8 cellular contexts compared by ENCODE assay signal in the genomic region with DNA sequence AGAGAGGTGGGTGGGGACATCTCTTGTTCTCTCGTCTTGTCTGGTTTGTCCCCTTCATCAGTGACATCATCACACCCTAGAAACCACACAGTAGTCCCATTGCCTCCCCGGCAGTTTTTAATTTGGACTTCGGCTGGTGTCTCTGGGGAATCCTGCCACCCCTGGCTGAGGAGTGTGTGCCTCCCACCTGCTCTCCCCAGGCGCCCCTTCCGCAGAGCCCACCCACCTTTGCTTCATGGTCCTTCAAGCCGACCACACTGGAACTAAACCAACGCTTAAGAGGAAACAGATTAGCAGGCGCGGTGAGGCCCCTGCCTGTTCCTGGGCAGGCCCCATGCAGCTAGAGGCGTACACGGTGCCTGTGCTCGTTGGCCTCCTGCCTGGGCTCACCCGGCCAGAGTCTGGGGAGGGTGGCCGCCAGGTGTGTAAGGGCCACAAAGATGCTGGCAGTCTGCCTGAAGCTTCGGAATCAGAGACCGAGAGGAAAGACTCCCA.
DNase-seq lines count a peak whose midpoint lies in the region; ATAC-seq lines count a peak whose summit lies in the region.

No MANE protein-coding gene starts in this region.

- intact Hi-C loops in activated CD4-positive, alpha-beta T cell treated with anti-CD3 and anti-CD28 coated beads, Interleukin-2, amount 10 ng/mL, durations not matched to agents 24 days and 14 days (cut with micrococcal nuclease), result loop anchor here (2.0 to 10.0 kb wide), 3 partner anchors 75 to 278 kb away; no protein-coding TSS in a partner anchor

- no peaks in the 10 kb centered on the region for H3K27me3 Mint-ChIP-seq in activated CD4-positive, alpha-beta T cell treated with anti-CD3 and anti-CD28 coated beads, Interleukin-2, amount 10 ng/mL, durations not matched to agents 24 days and 14 days

- peak; percentile 76 for DNase-seq in activated CD4-positive, alpha-beta T cell treated with anti-CD3 and anti-CD28 coated beads, Interleukin-2, amount 10 ng/mL, durations not matched to agents 24 days and 14 days
- DNase-seq in mucosa of gallbladder (ENCODE audit: low spot score) (peak; percentile 47), epidermal melanocyte (ENCODE audit: insufficient read length, low spot score) (no peak), GDM1 (lab: John Stamatoyannopoulos, UW) (no peak), NOMO-1 treated with dmso at 0.1 percent for 144 hours (lab: John Stamatoyannopoulos, UW; ENCODE audit: unreplicated experiment) (no peak), SW 1271 (lab: John Stamatoyannopoulos, UW) (no peak)

- H3K36me3 Mint-ChIP-seq in activated CD4-positive, alpha-beta T cell treated with anti-CD3 and anti-CD28 coated beads, Interleukin-2, amount 10 ng/mL, durations not matched to agents 24 days and 14 days (ENCODE audit: low read depth), result no peaks in the 10 kb centered on the region

- H3K4me1 Mint-ChIP-seq in activated CD4-positive, alpha-beta T cell treated with anti-CD3 and anti-CD28 coated beads, Interleukin-2, amount 10 ng/mL, durations not matched to agents 24 days and 14 days, result peaks cover 36% of the 10 kb centered on the region

- H3K9me3 Mint-ChIP-seq in activated CD4-positive, alpha-beta T cell treated with anti-CD3 and anti-CD28 coated beads, Interleukin-2, amount 10 ng/mL, durations not matched to agents 24 days and 14 days, result no peaks in the 10 kb centered on the region

- H3K27ac Mint-ChIP-seq in activated CD4-positive, alpha-beta T cell treated with anti-CD3 and anti-CD28 coated beads, Interleukin-2, amount 10 ng/mL, durations not matched to agents 24 days and 14 days, result peak overlapping the region; percentile 89

- ATAC-seq in GM18907 (IDR thresholded peaks at IDR 0.05; ENCODE audit: unreplicated experiment) (peak; percentile 72), HG03095 (IDR thresholded peaks at IDR 0.05; ENCODE audit: unreplicated experiment) (peak; percentile 67)

- H3K4me3 Mint-ChIP-seq in activated CD4-positive, alpha-beta T cell treated with anti-CD3 and anti-CD28 coated beads, Interleukin-2, amount 10 ng/mL, durations not matched to agents 24 days and 14 days, result peak overlapping the region; percentile 67

Comparison
In these comparisons a context has a peak if more than half of its experiments do, and no peak if none do; other contexts are left out.
1. DNase-seq: peak in activated CD4-positive, alpha-beta T cell treated with anti-CD3 and anti-CD28 coated beads, Interleukin-2, amount 10 ng/mL, durations not matched to agents 24 days and 14 days (single experiment) and mucosa of gallbladder (single experiment); none in epidermal melanocyte (single experiment), GDM1 (single experiment), NOMO-1 treated with dmso at 0.1 percent for 144 hours (single experiment) and SW 1271 (0 of 2).